In genomic region chr11:31106963-31107576, GRCh38 we compare ENCODE assay signal across 8 cellular contexts.
A peak's percentile ranks its signal among the peaks of the same experiment; 100 is the strongest.
DNase-seq lines count a peak whose midpoint lies in the region; ATAC-seq and TF ChIP-seq lines count a peak whose summit lies in the region.

No MANE protein-coding gene starts in this region.

- CTCF ChIA-PET in OCI-LY7 (lab: Charles Lee; ENCODE audit: unreplicated experiment): no interaction called here

- peak; percentile 61 for TF ChIP-seq CTCF in DOHH2 (IDR thresholded peaks at IDR 0.05; ENCODE audit: low read depth, low read length, poor library complexity, severe bottlenecking)
- TF ChIP-seq CTCF in OCI-LY7 (conservative IDR thresholded peaks at IDR 0.05; ENCODE audit: low read length): peak; percentile 80
- peak; percentile 12 to 77 (median 72) for TF ChIP-seq CTCF in heart right ventricle (IDR thresholded peaks at IDR 0.05)
- peak in 1 of 3 experiments; percentile 27 for TF ChIP-seq CTCF in vagina (IDR thresholded peaks at IDR 0.05)

- DNase-seq in HuH-7 (ENCODE audit: low spot score) (peak; percentile 52), OCI-LY7 (ENCODE audit: low spot score) (peak; percentile 37), heart right ventricle (peak; percentile 24 to 49), retina (peak; percentile 90), vagina (ENCODE audit: extremely low spot score in 2 of 2) (no peak)
- peak; percentile 29 for DNase-seq in activated naive CD4-positive, alpha-beta T cell treated with Interleukin-2 at 50 U/mL for 16 hours

- no TSS peak for BruUV-seq in OCI-LY7 (replicated peaks; lab: Mats Ljungman, UMichigan)

- H2AFZ ChIP-seq in OCI-LY7 (ENCODE audit: low read length): no peak overlapping the region

- H4K20me1 ChIP-seq in DOHH2 (ENCODE audit: control insufficient read depth, insufficient read depth, low read depth, low read length): no peaks in the 10 kb centered on the region
- H4K20me1 ChIP-seq in OCI-LY7 (ENCODE audit: insufficient read depth, low read length): no peaks in the 10 kb centered on the region

- no peaks in the 10 kb centered on the region for H3F3A ChIP-seq in DOHH2 (ENCODE audit: control insufficient read depth, insufficient read depth)

- peak; percentile 94 for ATAC-seq in GM21367 (IDR thresholded peaks at IDR 0.05; ENCODE audit: unreplicated experiment)
- peak in 5 of 8 donors; percentile 38 to 69 (median 67) for ATAC-seq in heart right ventricle

- no peak for TF ChIP-seq POLR2A in vagina (IDR thresholded peaks at IDR 0.05)

- H3K4me3 ChIP-seq in DOHH2 (ENCODE audit: low read length) (no peak overlapping the region), OCI-LY7 (ENCODE audit: low read depth, low read length, poor library complexity, severe bottlenecking) (no peak overlapping the region), heart right ventricle (no peak overlapping the region), vagina (no peak overlapping the region)

- H3K4me1 ChIP-seq in DOHH2 (ENCODE audit: control insufficient read depth, low read length): no peaks in the 10 kb centered on the region
- H3K4me1 ChIP-seq in OCI-LY7 (ENCODE audit: insufficient read depth, low read length, poor library complexity, severe bottlenecking): no peaks in the 10 kb centered on the region
- no peaks in the 10 kb centered on the region for H3K4me1 ChIP-seq in heart right ventricle
- H3K4me1 ChIP-seq in vagina: no peaks in the 10 kb centered on the region

- H3K4me2 ChIP-seq in DOHH2 (ENCODE audit: low read length): no peak overlapping the region
- no peak overlapping the region for H3K4me2 ChIP-seq in OCI-LY7 (ENCODE audit: low read length)

- WGBS in heart right ventricle, 2 donors: 8 to 9% methylated on average over 5 of the region's 5 CpGs

- H3K36me3 ChIP-seq in DOHH2 (ENCODE audit: control insufficient read depth, low read length): no peaks in the 10 kb centered on the region
- H3K36me3 ChIP-seq in OCI-LY7 (ENCODE audit: insufficient read depth, low read length): no peaks in the 10 kb centered on the region
- H3K36me3 ChIP-seq in heart right ventricle: no peaks in the 10 kb centered on the region
- H3K36me3 ChIP-seq in vagina: no peaks in the 10 kb centered on the region

- POLR2A ChIA-PET in OCI-LY7 (lab: Charles Lee): interaction anchor here (0.5 kb wide), 1 partner anchor 1104 kb away, joined by 5 read pairs; no protein-coding TSS in a partner anchor

- intact Hi-C loops in OCI-LY7 (cut with micrococcal nuclease; ENCODE audit: unreplicated experiment) (loop anchor here (5.0 to 10.0 kb wide), 2 partner anchors 850 to 1068 kb away; no protein-coding TSS in a partner anchor), heart right ventricle (cut with DNase I) (loop anchor here in 7 of 10 donors (5.0 to 10.0 kb wide), 6 partner anchors 765 to 1068 kb away; no protein-coding TSS in a partner anchor), vagina (cut with DNase I) (no loop called here)

- no peaks in the 10 kb centered on the region for H3K9me3 ChIP-seq in DOHH2 (ENCODE audit: control insufficient read depth, insufficient read depth, low read length)
- no peaks in the 10 kb centered on the region for H3K9me3 ChIP-seq in OCI-LY7 (ENCODE audit: low read length)
- H3K9me3 ChIP-seq in heart right ventricle: no peaks in the 10 kb centered on the region
- H3K9me3 ChIP-seq in vagina: no peaks in the 10 kb centered on the region

- no peak overlapping the region for H3K27ac ChIP-seq in DOHH2 (ENCODE audit: low read depth, low read length)
- H3K27ac ChIP-seq in OCI-LY7 (ENCODE audit: low read depth, low read length, poor library complexity, severe bottlenecking): no peak overlapping the region
- no peak overlapping the region for H3K27ac ChIP-seq in heart right ventricle
- no peak overlapping the region for H3K27ac ChIP-seq in vagina

- H3K27me3 ChIP-seq in DOHH2 (ENCODE audit: control insufficient read depth, low read length): no peaks in the 10 kb centered on the region
- peaks cover 0 to 4% (median 0%) of the 10 kb centered on the region in 7 donors for H3K27me3 ChIP-seq in heart right ventricle
- no peaks in the 10 kb centered on the region for H3K27me3 ChIP-seq in vagina

- H3K79me2 ChIP-seq in DOHH2 (ENCODE audit: control insufficient read depth, low read length) (no peaks in the 10 kb centered on the region), OCI-LY7 (ENCODE audit: insufficient read depth, low read depth, low read length) (no peaks in the 10 kb centered on the region)

- no peaks in the 10 kb centered on the region for H3K9me2 ChIP-seq in DOHH2 (replicated peaks; ENCODE audit: control insufficient read depth, low read length)
- H3K9me2 ChIP-seq in OCI-LY7 (ENCODE audit: insufficient read depth, low read length): no peaks in the 10 kb centered on the region

Comparison
In these comparisons a context has a peak if more than half of its experiments do, and no peak if none do; other contexts are left out.
1. DNase-seq: peak in HuH-7 (single experiment), OCI-LY7 (single experiment), activated naive CD4-positive, alpha-beta T cell treated with Interleukin-2 at 50 U/mL for 16 hours (single experiment), heart right ventricle (2 of 2) and retina (single experiment); none in vagina (0 of 2).